1 cellular context compared by ENCODE assay signal in genomic region chr4:15684498-15684897, GRCh38.
TF ChIP-seq lines count a peak whose summit lies in the region.

No MANE protein-coding gene starts in this region.

TF ChIP-seq in A549, 52 proteins besides CTCF, POLR2A, EP300 and RAD21 (continued from another document):
- TF ChIP-seq REST (IDR thresholded peaks at IDR 0.05), result no peak
- TF ChIP-seq ZSCAN20 (CRISPR knock-in tag; IDR thresholded peaks at IDR 0.05), result no peak
- no peak for TF ChIP-seq NFE2L2 (conservative IDR thresholded peaks at IDR 0.05; ENCODE audit: low read length)
- no peak for TF ChIP-seq RARB (CRISPR knock-in tag; IDR thresholded peaks at IDR 0.05)
- TF ChIP-seq HDAC2 (IDR thresholded peaks at IDR 0.05), result no peak
- no peak for TF ChIP-seq EHF (CRISPR knock-in tag; IDR thresholded peaks at IDR 0.05)
- no peak for TF ChIP-seq CEBPB (IDR thresholded peaks at IDR 0.05)
- TF ChIP-seq MAFK (IDR thresholded peaks at IDR 0.05; ENCODE audit: partially characterized antibody), result no peak
- no peak for TF ChIP-seq FOXS1 (CRISPR knock-in tag; IDR thresholded peaks at IDR 0.05)
- TF ChIP-seq HOXB5 (CRISPR knock-in tag; IDR thresholded peaks at IDR 0.05), result no peak
